In genomic region chr14:105258846-105259245, GRCh38 we compare ENCODE assay signal across 1 cellular context.
TF ChIP-seq lines count a peak whose summit lies in the region.

No MANE protein-coding gene starts in this region.

TF ChIP-seq in A549, 52 proteins besides CTCF, POLR2A, EP300 and RAD21 (continued from another document):
- peak; percentile 63 for TF ChIP-seq BHLHE40 (IDR thresholded peaks at IDR 0.05; ENCODE audit: low read depth, low read length)
- TF ChIP-seq HOXA7 (CRISPR knock-in tag; IDR thresholded peaks at IDR 0.05) = no peak
- TF ChIP-seq EHMT2 (IDR thresholded peaks at IDR 0.05; ENCODE audit: low read depth) = no peak
- no peak for TF ChIP-seq PHF8 (IDR thresholded peaks at IDR 0.05; ENCODE audit: borderline replicate concordance, low read depth)
- TF ChIP-seq, protein P1, sequence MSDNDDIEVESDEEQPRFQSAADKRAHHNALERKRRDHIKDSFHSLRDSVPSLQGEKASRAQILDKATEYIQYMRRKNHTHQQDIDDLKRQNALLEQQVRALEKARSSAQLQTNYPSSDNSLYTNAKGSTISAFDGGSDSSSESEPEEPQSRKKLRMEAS (IDR thresholded peaks at IDR 0.05) = peak; percentile 89
- peak; percentile 68; the same call in 1 of the 2 replicates for TF ChIP-seq E2F6 (IDR thresholded peaks at IDR 0.05; ENCODE audit: borderline replicate concordance, low read depth)
- peak; percentile 58; the same call in 1 of the 2 replicates for TF ChIP-seq HOXB5 (CRISPR knock-in tag; IDR thresholded peaks at IDR 0.05)
- TF ChIP-seq RARB (CRISPR knock-in tag; IDR thresholded peaks at IDR 0.05) = no peak
